Comparison of ENCODE assay signal across 8 cellular contexts in the genomic region with DNA sequence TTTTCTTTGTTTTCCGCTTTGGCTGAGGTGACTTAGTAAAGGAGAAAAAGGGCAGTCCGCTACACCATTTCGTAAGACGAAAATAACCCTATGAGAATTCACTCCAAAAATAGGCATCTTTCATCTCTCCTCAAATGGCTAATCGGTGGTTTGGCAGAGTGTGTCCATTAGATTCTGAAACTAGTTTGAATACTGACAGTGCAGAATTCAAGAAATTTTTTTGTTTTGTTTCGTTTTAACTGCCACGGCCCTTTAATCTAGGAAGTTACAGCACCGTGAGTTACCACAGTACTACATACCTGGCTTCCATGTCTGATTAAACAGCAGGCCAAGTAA.
A peak's percentile ranks its signal among the peaks of the same experiment; 100 is the strongest.
DNase-seq lines count a peak whose midpoint lies in the region; ATAC-seq and TF ChIP-seq lines count a peak whose summit lies in the region.

No MANE protein-coding gene starts in this region.

- H3K27ac Mint-ChIP-seq in T-helper 2 cell treated with Interferon-gamma antibody and Interleukin-4, amounts not matched to agents 5 μg/mL and 100 μg/mL, for 36 hours, result peak overlapping the region; percentile 97
- H3K27ac Mint-ChIP-seq in activated naive CD8-positive, alpha-beta T cell treated with anti-CD3 and anti-CD28 coated beads, Interleukin-2, amount 50 U/mL, for 24 hours, result peak overlapping the region; percentile 88

- peaks cover 0 to 10% of the 10 kb centered on the region in 2 donors for H3K4me1 ChIP-seq in right atrium auricular region

- peak; percentile 63 for ATAC-seq in GM21723 (IDR thresholded peaks at IDR 0.05; ENCODE audit: unreplicated experiment)
- ATAC-seq in activated naive CD8-positive, alpha-beta T cell treated with anti-CD3 and anti-CD28 coated beads, Interleukin-2, amount 50 U/mL, for 24 hours, result peak; percentile 15
- peak; percentile 83 for ATAC-seq in sciatic nerve

- peak overlapping the region; percentile 96 for H3K4me3 Mint-ChIP-seq in T-helper 2 cell treated with Interferon-gamma antibody and Interleukin-4, amounts not matched to agents 5 μg/mL and 100 μg/mL, for 36 hours
- H3K4me3 Mint-ChIP-seq in activated naive CD8-positive, alpha-beta T cell treated with anti-CD3 and anti-CD28 coated beads, Interleukin-2, amount 50 U/mL, for 24 hours, result peak overlapping the region; percentile 92

- peaks cover 20% of the 10 kb centered on the region for H3K4me1 Mint-ChIP-seq in T-helper 2 cell treated with Interferon-gamma antibody and Interleukin-4, amounts not matched to agents 5 μg/mL and 100 μg/mL, for 36 hours (ENCODE audit: low read depth)
- peaks cover 23% of the 10 kb centered on the region for H3K4me1 Mint-ChIP-seq in activated naive CD8-positive, alpha-beta T cell treated with anti-CD3 and anti-CD28 coated beads, Interleukin-2, amount 50 U/mL, for 24 hours

- peak overlapping the region; percentile 86 to 93 for H3K27ac ChIP-seq in right atrium auricular region

- H3K27me3 ChIP-seq in right atrium auricular region, result no peaks in the 10 kb centered on the region

- peaks cover 3% of the 10 kb centered on the region for H3K36me3 Mint-ChIP-seq in T-helper 2 cell treated with Interferon-gamma antibody and Interleukin-4, amounts not matched to agents 5 μg/mL and 100 μg/mL, for 36 hours (ENCODE audit: low read depth)
- H3K36me3 Mint-ChIP-seq in activated naive CD8-positive, alpha-beta T cell treated with anti-CD3 and anti-CD28 coated beads, Interleukin-2, amount 50 U/mL, for 24 hours (ENCODE audit: low read depth), result peaks cover 3% of the 10 kb centered on the region

- intact Hi-C loops in sciatic nerve (cut with DNase I), result no loop called here

- TF ChIP-seq CTCF in right atrium auricular region (IDR thresholded peaks at IDR 0.05), result no peak

- DNase-seq in T-helper 2 cell treated with Interferon-gamma antibody and Interleukin-4, amounts not matched to agents 5 μg/mL and 100 μg/mL, for 36 hours (ENCODE audit: low spot score), result peak; percentile 26
- DNase-seq in T-helper 2 cell (no peak), right atrium auricular region (ENCODE audit: low spot score) (no peak), sciatic nerve (ENCODE audit: low spot score) (no peak), COLO668 (lab: John Stamatoyannopoulos, UW; ENCODE audit: unreplicated experiment) (no peak)
- DNase-seq in Jurkat, Clone E6-1 (ENCODE audit: low read depth, low spot score), result no peak
- no peak for DNase-seq in activated naive CD8-positive, alpha-beta T cell treated with anti-CD3 and anti-CD28 coated beads, Interleukin-2, amount 50 U/mL, for 24 hours

- peak overlapping the region; percentile 82 for H3K4me3 ChIP-seq in Jurkat, Clone E6-1 (ENCODE audit: low read length)
- H3K4me3 ChIP-seq in right atrium auricular region, result peak overlapping the region; percentile 78 to 84

- H3K27me3 Mint-ChIP-seq in T-helper 2 cell treated with Interferon-gamma antibody and Interleukin-4, amounts not matched to agents 5 μg/mL and 100 μg/mL, for 36 hours (ENCODE audit: low read depth), result peaks cover 2% of the 10 kb centered on the region
- H3K27me3 Mint-ChIP-seq in activated naive CD8-positive, alpha-beta T cell treated with anti-CD3 and anti-CD28 coated beads, Interleukin-2, amount 50 U/mL, for 24 hours, result no peaks in the 10 kb centered on the region

- no peaks in the 10 kb centered on the region for H3K9me3 Mint-ChIP-seq in T-helper 2 cell treated with Interferon-gamma antibody and Interleukin-4, amounts not matched to agents 5 μg/mL and 100 μg/mL, for 36 hours
- H3K9me3 Mint-ChIP-seq in activated naive CD8-positive, alpha-beta T cell treated with anti-CD3 and anti-CD28 coated beads, Interleukin-2, amount 50 U/mL, for 24 hours, result no peaks in the 10 kb centered on the region

- H3K36me3 ChIP-seq in right atrium auricular region, result no peaks in the 10 kb centered on the region

- no peaks in the 10 kb centered on the region for H3K9me3 ChIP-seq in right atrium auricular region

Comparison
In these comparisons a context has a peak if more than half of its experiments do, and no peak if none do; other contexts are left out.
1. ATAC-seq: peak in every context shown above with its lines; median percentile 83 in sciatic nerve; 63 in GM21723; 15 in activated naive CD8-positive, alpha-beta T cell treated with anti-CD3 and anti-CD28 coated beads, Interleukin-2, amount 50 U/mL, for 24 hours.